ENCODE assay signal across 9 cellular contexts in the genomic region with DNA sequence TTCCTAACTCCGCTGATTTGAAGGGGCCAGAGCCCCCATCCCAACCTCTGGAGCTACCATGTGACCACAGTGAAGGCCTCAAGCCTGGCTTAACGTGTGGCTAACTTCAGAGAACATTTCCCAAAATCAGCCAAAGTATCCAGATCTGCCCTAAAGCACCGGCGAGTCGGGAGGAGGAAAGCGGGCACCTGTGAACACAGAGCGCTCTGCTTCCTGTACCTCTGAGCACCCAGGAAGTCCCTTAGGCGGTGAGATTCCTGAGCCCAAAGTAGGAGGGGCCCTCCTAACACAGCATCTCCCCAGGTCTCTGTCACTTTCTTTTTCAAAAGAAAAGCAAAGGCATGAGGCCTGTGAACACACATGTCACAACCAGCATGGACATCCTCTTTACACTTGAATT. TPM values are rescaled to one million over a fixed set of nuclear protein-coding genes. Genes with fewer than 3 reads are reported as not detected.
DNase-seq lines count a peak whose midpoint lies in the region; ATAC-seq and TF ChIP-seq lines count a peak whose summit lies in the region.
"Had no signal": no experiment of that assay in that cellular context is flagged by ENCODE, and none has a peak within 500 bp of the region (broad histone marks: within the 10 kb centered on the region; RNA-seq: fewer than 3 reads in every experiment).

No MANE protein-coding gene starts in this region.

- peak overlapping the region; percentile 87 for H3K27ac Mint-ChIP-seq in activated naive CD4-positive, alpha-beta T cell treated with anti-CD3 and anti-CD28 coated beads, Interleukin-2, amount 50 U/mL, for 72 hours

- H3K36me3 ChIP-seq in SK-N-SH (replicated peaks in 1 of 2; ENCODE audit: control insufficient read depth in 1 of 2, insufficient read depth in 2 of 2, low read length in 1 of 2), result no peaks in the 10 kb centered on the region
- H3K36me3 ChIP-seq in muscle layer of colon (ENCODE audit: insufficient read depth, low read length), result no peaks in the 10 kb centered on the region

- H3F3A ChIP-seq in SK-N-SH (replicated peaks; ENCODE audit: insufficient read depth), result peaks cover 5% of the 10 kb centered on the region

- H3K4me1 ChIP-seq in SK-N-SH (ENCODE audit: control insufficient read depth in 1 of 2, insufficient read depth in 2 of 2, low read depth in 1 of 2, low read length in 1 of 2), result peaks cover 0 to 24% of the 10 kb centered on the region in 2 experiments; a peak in 1 of 4 replicates
- H3K4me1 ChIP-seq in muscle layer of colon (ENCODE audit: insufficient read depth, low read length), result peaks cover 22% of the 10 kb centered on the region

- H3K9me3 ChIP-seq in SK-N-SH (no peaks in the 10 kb centered on the region), muscle layer of colon (ENCODE audit: low read length) (no peaks in the 10 kb centered on the region)

- no peaks in the 10 kb centered on the region for H3K9me2 ChIP-seq in SK-N-SH

- WGBS in SK-N-SH (ENCODE audit: low lambda C conversion rate), result 95% methylated on average over 8 of the region's 8 CpGs

- H3K9ac ChIP-seq in SK-N-SH, result no peak overlapping the region
- peak overlapping the region; percentile 65 for H3K9ac ChIP-seq in muscle layer of colon (ENCODE audit: low read length)

- peak overlapping the region in 1 of 2 experiments; percentile 61; a peak in 1 of 4 replicates for H3K4me3 ChIP-seq in SK-N-SH (ENCODE audit: low read depth in 2 of 2, low read length in 1 of 2)
- peak overlapping the region in 1 of 2 donors; percentile 67 for H3K4me3 ChIP-seq in muscle layer of colon (ENCODE audit: low read depth in 1 of 2, low read length in 2 of 2)

- no peaks in the 10 kb centered on the region for H3K9me3 Mint-ChIP-seq in activated naive CD4-positive, alpha-beta T cell treated with anti-CD3 and anti-CD28 coated beads, Interleukin-2, amount 50 U/mL, for 72 hours

- POLR2A ChIA-PET in SK-N-SH (lab: Yijun Ruan, JAX), result no interaction called here

- H3K4me2 ChIP-seq in SK-N-SH, result peak overlapping the region; percentile 83; the same call in 1 of the 2 replicates

- no peak overlapping the region for H2AFZ ChIP-seq in SK-N-SH (ENCODE audit: low read depth)

- TF ChIP-seq RAD21 in SK-N-SH (IDR thresholded peaks at IDR 0.05; ENCODE audit: low read length), result no peak

- peaks cover 8 to 10% of the 10 kb centered on the region in 2 donors for H3K36me3 Mint-ChIP-seq in activated naive CD4-positive, alpha-beta T cell treated with anti-CD3 and anti-CD28 coated beads, Interleukin-2, amount 50 U/mL, for 72 hours

- no peak overlapping the region for H3K27ac ChIP-seq in SK-N-SH (ENCODE audit: low read depth in 2 of 2, low read length in 1 of 2)
- no peak overlapping the region for H3K27ac ChIP-seq in muscle layer of colon (ENCODE audit: low read depth, low read length)
- H3K27ac ChIP-seq in substantia nigra (ENCODE audit: low read depth, low read length, poor library complexity, severe bottlenecking), result peak overlapping the region; percentile 83
- H3K27ac ChIP-seq: 22Rv1 had no signal

- CTCF ChIA-PET in SK-N-SH (lab: Yijun Ruan, JAX), result interaction anchor here (1.9 kb wide), 2 partner anchors 15 to 133 kb away, joined by 4 to 7 read pairs; no protein-coding TSS in a partner anchor

- no peaks in the 10 kb centered on the region for H3K79me2 ChIP-seq in SK-N-SH (ENCODE audit: insufficient read depth)

- no peaks in the 10 kb centered on the region for H4K20me1 ChIP-seq in SK-N-SH (ENCODE audit: insufficient read depth)

- H3K27me3 ChIP-seq in SK-N-SH (ENCODE audit: insufficient read depth) (peaks cover 5% of the 10 kb centered on the region), muscle layer of colon (ENCODE audit: control insufficient read depth in 1 of 2, insufficient read depth in 2 of 2, low read length in 2 of 2) (no peaks in the 10 kb centered on the region)

- no peak for TF ChIP-seq EP300 in SK-N-SH (IDR thresholded peaks at IDR 0.05; ENCODE audit: borderline replicate concordance in 1 of 2, low read depth in 1 of 2, low read length in 1 of 2)

- DNase-seq in SK-N-SH (no peak), substantia nigra (lab: John Stamatoyannopoulos, UW) (peak in 1 of 49 donors; percentile 24), NCI-H510A (lab: John Stamatoyannopoulos, UW) (no peak), DMS53 treated with DMSO at 0.1 percent for 48 hours (lab: John Stamatoyannopoulos, UW; ENCODE audit: unreplicated experiment) (no peak), NCI-H2029 treated with DMSO at 0.1 percent for 48 hours (lab: John Stamatoyannopoulos, UW) (no peak)
- DNase-seq in activated naive CD4-positive, alpha-beta T cell treated with anti-CD3 and anti-CD28 coated beads, Interleukin-2, amount 50 U/mL, for 72 hours (ENCODE audit: low spot score in 2 of 2), result peak in 1 of 2 donors; percentile 31

- no peak for ATAC-seq in SK-N-SH treated with all-trans-retinoic acid at 6 μM for 48 hours
- peak; percentile 16 to 43 for ATAC-seq in activated naive CD4-positive, alpha-beta T cell treated with anti-CD3 and anti-CD28 coated beads, Interleukin-2, amount 50 U/mL, for 72 hours

- no peak for TF ChIP-seq CTCF in SK-N-SH (IDR thresholded peaks at IDR 0.05)

TF ChIP-seq in SK-N-SH, 30 proteins besides CTCF, POLR2A, EP300 and RAD21:
- TF ChIP-seq POLR2AphosphoS5 (IDR thresholded peaks at IDR 0.05; ENCODE audit: low read depth, low read length) (no peak), YY1 (IDR thresholded peaks at IDR 0.05; ENCODE audit: low read depth) (no peak), GATA2 (CRISPR knock-in tag; IDR thresholded peaks at IDR 0.05) (no peak)

TF ChIP-seq in SK-N-SH treated with all-trans-retinoic acid at 6 μM for 48 hours, 23 proteins besides CTCF, POLR2A, EP300 and RAD21 (continues in another document):
- TF ChIP-seq ISL1 (CRISPR knock-in tag; IDR thresholded peaks at IDR 0.05) (no peak), TSHZ2 (CRISPR knock-in tag; IDR thresholded peaks at IDR 0.05) (no peak), ZFP30 (CRISPR knock-in tag; IDR thresholded peaks at IDR 0.05) (no peak), ESRRG (CRISPR knock-in tag; IDR thresholded peaks at IDR 0.05) (no peak), OSR1 (CRISPR knock-in tag; IDR thresholded peaks at IDR 0.05) (no peak), TCF4 (CRISPR knock-in tag; IDR thresholded peaks at IDR 0.05; ENCODE audit: borderline replicate concordance) (no peak), ZFP3 (CRISPR knock-in tag; IDR thresholded peaks at IDR 0.05) (no peak), GLIS3 (CRISPR knock-in tag; IDR thresholded peaks at IDR 0.05) (no peak)
- TF ChIP-seq, protein P1, sequence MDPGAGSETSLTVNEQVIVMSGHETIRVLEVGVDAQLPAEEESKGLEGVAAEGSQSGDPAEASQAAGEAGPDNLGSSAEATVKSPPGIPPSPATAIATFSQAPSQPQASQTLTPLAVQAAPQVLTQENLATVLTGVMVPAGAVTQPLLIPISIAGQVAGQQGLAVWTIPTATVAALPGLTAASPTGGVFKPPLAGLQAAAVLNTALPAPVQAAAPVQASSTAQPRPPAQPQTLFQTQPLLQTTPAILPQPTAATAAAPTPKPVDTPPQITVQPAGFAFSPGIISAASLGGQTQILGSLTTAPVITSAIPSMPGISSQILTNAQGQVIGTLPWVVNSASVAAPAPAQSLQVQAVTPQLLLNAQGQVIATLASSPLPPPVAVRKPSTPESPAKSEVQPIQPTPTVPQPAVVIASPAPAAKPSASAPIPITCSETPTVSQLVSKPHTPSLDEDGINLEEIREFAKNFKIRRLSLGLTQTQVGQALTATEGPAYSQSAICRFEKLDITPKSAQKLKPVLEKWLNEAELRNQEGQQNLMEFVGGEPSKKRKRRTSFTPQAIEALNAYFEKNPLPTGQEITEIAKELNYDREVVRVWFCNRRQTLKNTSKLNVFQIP (CRISPR knock-in tag; IDR thresholded peaks at IDR 0.05; ENCODE audit: borderline replicate concordance, low read depth), result no peak

RNA-seq across cellular contexts. Expression of gene EIF4E3, which starts 0.9 kb away (rescaled TPM):
- 0.47 and 0.67 TPM in 2 replicates for polyA plus RNA-seq in SK-N-SH (2012; rRNA removed)
- 1.3 and 2.1 TPM in 2 replicates for polyA plus RNA-seq in SK-N-SH (2012; cell fraction: cytosol; rRNA removed)
- polyA plus RNA-seq in SK-N-SH (2012; cell fraction: nucleus; rRNA removed), result 0.13 and 0.51 TPM in 2 replicates
- 10 to 100 TPM; 24.6 to 29.7 TPM for total RNA-seq in activated naive CD4-positive, alpha-beta T cell treated with anti-CD3 and anti-CD28 coated beads, Interleukin-2, amount 50 U/mL, for 72 hours

RNA-seq across cellular contexts. Expression of gene GPR27, which starts 27.5 kb away (rescaled TPM):
- polyA plus RNA-seq in SK-N-SH (2012; rRNA removed), result 0.05 and 0.16 TPM in 2 replicates
- polyA plus RNA-seq in SK-N-SH (2012; cell fraction: cytosol; rRNA removed), result 0.18 and 0.25 TPM in 2 replicates
- not detected in 2 replicates for polyA plus RNA-seq in SK-N-SH (2012; cell fraction: nucleus; rRNA removed)
- under 1 TPM in 1 of 2 donors, not detected in 1; 0.74 TPM for total RNA-seq in activated naive CD4-positive, alpha-beta T cell treated with anti-CD3 and anti-CD28 coated beads, Interleukin-2, amount 50 U/mL, for 72 hours

RNA-seq across cellular contexts. Expression of gene PROK2, which starts 58.8 kb away (rescaled TPM):
- polyA plus RNA-seq in SK-N-SH (2012; rRNA removed), result not detected in 2 replicates
- polyA plus RNA-seq in SK-N-SH (2012; cell fraction: cytosol; rRNA removed), result not detected in 2 replicates
- not detected in 2 replicates for polyA plus RNA-seq in SK-N-SH (2012; cell fraction: nucleus; rRNA removed)
- total RNA-seq in activated naive CD4-positive, alpha-beta T cell treated with anti-CD3 and anti-CD28 coated beads, Interleukin-2, amount 50 U/mL, for 72 hours, result not detected
